Comparison of ENCODE assay signal across 9 cellular contexts in genomic region chr7:73811760-73812168, GRCh38. TPM values are rescaled to one million over a fixed set of nuclear protein-coding genes. Genes with fewer than 3 reads are reported as not detected.
DNase-seq lines count a peak whose midpoint lies in the region; ATAC-seq, FAIRE-seq and TF ChIP-seq lines count a peak whose summit lies in the region.
"Had no signal": no experiment of that assay in that cellular context is flagged by ENCODE, and none has a peak within 500 bp of the region (broad histone marks: within the 10 kb centered on the region; RNA-seq: fewer than 3 reads in every experiment).

No MANE protein-coding gene starts in this region.

- TF ChIP-seq CTCF in D721Med (IDR thresholded peaks at IDR 0.05; ENCODE audit: insufficient read depth, missing control alignments) (peak; percentile 67), HL-60 (IDR thresholded peaks at IDR 0.05; ENCODE audit: insufficient read depth, low read length) (peak; percentile 76), RWPE1 (conservative IDR thresholded peaks at IDR 0.05; ENCODE audit: low read depth) (peak; percentile 72), glutamatergic neuron (IDR thresholded peaks at IDR 0.05; ENCODE audit: partially characterized antibody, unreplicated experiment) (peak; percentile 67), retinal pigment epithelial cell (conservative IDR thresholded peaks at IDR 0.05; ENCODE audit: low read depth, low read length) (peak; percentile 85)

- no peaks in the 10 kb centered on the region for H3K27me3 ChIP-seq in HL-60 (ENCODE audit: insufficient read depth, poor library complexity, severe bottlenecking)

- H3K4me3 ChIP-seq in HL-60 (replicated peaks; ENCODE audit: insufficient read depth, low read length) = no peak overlapping the region
- H3K4me3 ChIP-seq in retinal pigment epithelial cell (ENCODE audit: low read length) = no peak overlapping the region

- ATAC-seq in HG03439 (IDR thresholded peaks at IDR 0.05; ENCODE audit: unreplicated experiment) (no peak), HG03457 (IDR thresholded peaks at IDR 0.05; ENCODE audit: unreplicated experiment) (no peak)

- H3K27ac ChIP-seq in HL-60 (replicated peaks) (no peak overlapping the region), RWPE1 (no peak overlapping the region)

- no peak overlapping the region for H3K27ac Mint-ChIP-seq in glutamatergic neuron (ENCODE audit: unreplicated experiment)

- H3K4me3 Mint-ChIP-seq in glutamatergic neuron (ENCODE audit: unreplicated experiment) = no peak overlapping the region

- CTCF ChIA-PET in RWPE1 (lab: Yijun Ruan, JAX) = interaction anchor here (0.6 kb wide), 1 partner anchor 178 kb away, joined by 3 read pairs; no protein-coding TSS in a partner anchor

- no peak for DNase-seq in D721Med (ENCODE audit: insufficient read length, low spot score)
- DNase-seq in HL-60 (ENCODE audit: low read depth in 1 of 2, low spot score in 1 of 2) = peak; percentile 26 to 44
- no peak for DNase-seq in RWPE1 (ENCODE audit: low spot score)
- DNase-seq in activated effector memory CD4-positive, alpha-beta T cell treated with Interleukin-2 at 50 U/mL for 16 hours = peak; percentile 20
- DNase-seq in glutamatergic neuron = peak; percentile 82
- no peak for DNase-seq in retinal pigment epithelial cell (ENCODE audit: low read depth)

- FAIRE-seq in D721Med (lab: Jason Lieb, UNC) = no peak

- H3K27me3 Mint-ChIP-seq in glutamatergic neuron (ENCODE audit: unreplicated experiment) = peaks cover 3% of the 10 kb centered on the region

- no peaks in the 10 kb centered on the region for H3K36me3 Mint-ChIP-seq in glutamatergic neuron (ENCODE audit: unreplicated experiment)

- no peaks in the 10 kb centered on the region for H3K4me1 Mint-ChIP-seq in glutamatergic neuron (ENCODE audit: low read depth, unreplicated experiment)

- H3K9me3 Mint-ChIP-seq in glutamatergic neuron (ENCODE audit: unreplicated experiment) = no peaks in the 10 kb centered on the region

- POLR2A ChIA-PET in RWPE1 (lab: Yijun Ruan, JAX; ENCODE audit: low non-redundant PET) = no interaction called here

RNA-seq across cellular contexts. Expression of gene CLDN4, which starts 19.0 kb away (rescaled TPM):
- 0.54 TPM for total RNA-seq in glutamatergic neuron (ENCODE audit: unreplicated experiment)

RNA-seq across cellular contexts. Expression of gene METTL27, which starts 30.6 kb away (rescaled TPM):
- total RNA-seq in glutamatergic neuron (ENCODE audit: unreplicated experiment) = 2.9 TPM

RNA-seq across cellular contexts. Expression of gene CLDN3, which starts 41.7 kb away (rescaled TPM):
- total RNA-seq in glutamatergic neuron (ENCODE audit: unreplicated experiment) = not detected
- total RNA-seq: subcutaneous adipose tissue had no signal

RNA-seq across cellular contexts. Expression of gene TMEM270, which starts 49.2 kb away (rescaled TPM):
- total RNA-seq in glutamatergic neuron (ENCODE audit: unreplicated experiment) = not detected
- total RNA-seq: subcutaneous adipose tissue had no signal

Comparison
In these comparisons a context has a peak if more than half of its experiments do, and no peak if none do; other contexts are left out.
1. DNase-seq: peak in HL-60 (2 of 2), activated effector memory CD4-positive, alpha-beta T cell treated with Interleukin-2 at 50 U/mL for 16 hours (single experiment) and glutamatergic neuron (single experiment); none in D721Med (single experiment), RWPE1 (single experiment) and retinal pigment epithelial cell (single experiment).
2. Peak in every context shown above with its lines, with median percentiles within 50 percentile points of each other: CTCF ChIP-seq.